ENCODE assay signal across 8 cellular contexts in the genomic region with DNA sequence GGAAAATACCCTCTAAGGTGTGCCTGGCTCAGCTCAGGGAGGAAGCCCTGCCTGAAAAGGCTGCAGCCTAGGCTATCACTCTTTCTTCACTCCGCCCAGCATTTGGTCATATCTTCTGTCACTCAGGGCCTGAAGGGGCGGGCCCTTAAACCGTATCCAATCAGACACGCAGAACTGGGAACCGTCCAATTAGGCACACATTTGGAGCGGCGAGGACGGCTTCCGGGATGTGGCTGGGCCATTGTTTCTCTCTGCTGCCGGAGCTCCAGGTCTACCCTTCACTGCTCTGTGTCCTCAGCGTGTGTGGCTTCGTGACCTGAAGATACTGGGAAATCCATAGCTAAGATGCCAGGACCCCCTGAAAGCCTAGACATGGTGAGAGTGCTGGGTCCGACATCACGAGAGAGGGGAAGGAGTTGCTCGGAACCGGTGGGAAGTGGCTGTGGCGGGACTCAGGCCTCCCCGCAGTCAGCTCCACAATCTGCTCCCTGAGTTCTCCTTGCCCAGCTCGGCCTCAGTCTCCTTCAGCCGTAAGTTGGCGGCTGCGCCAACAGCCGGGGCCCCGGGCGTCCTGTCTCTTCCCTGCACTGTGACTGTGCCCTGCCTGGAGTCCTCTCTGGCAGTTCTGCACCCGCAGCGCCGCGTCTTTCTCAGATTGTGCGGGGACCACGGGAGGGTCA. TPM values are rescaled to one million over a fixed set of nuclear protein-coding genes. Genes with fewer than 3 reads are reported as not detected.
DNase-seq lines count a peak whose midpoint lies in the region; ATAC-seq and TF ChIP-seq lines count a peak whose summit lies in the region.

A gene (plus strand): TSS at position 241 of the 680 bp plus-strand sequence. CDS start 105 bp downstream, at position 346.

- H3K9me3 ChIP-seq in HUES64 (ENCODE audit: insufficient read depth, low read depth, low read length) = no peaks in the 10 kb centered on the region; the same call in 1 of the 2 replicates
- peaks cover 26% of the 10 kb centered on the region for H3K9me3 ChIP-seq in PC-9 (ENCODE audit: insufficient read depth, low read depth)
- H3K9me3 ChIP-seq in mucosa of stomach (ENCODE audit: control insufficient read depth, low read length) = no peaks in the 10 kb centered on the region

- H3K36me3 ChIP-seq in HUES64 (ENCODE audit: insufficient read depth, low read length) = peaks cover 30% of the 10 kb centered on the region
- peaks cover 26% of the 10 kb centered on the region for H3K36me3 ChIP-seq in PC-9 (ENCODE audit: low read depth)
- no peaks in the 10 kb centered on the region for H3K36me3 ChIP-seq in mucosa of stomach (ENCODE audit: control insufficient read depth, insufficient read depth, low read length)

- ATAC-seq in GM21515 (IDR thresholded peaks at IDR 0.05; ENCODE audit: unreplicated experiment) (peak; percentile 100), esophagus mucosa (peak; percentile 100)
- ATAC-seq in activated T-cell treated with anti-CD3 and anti-CD28 coated beads, Interleukin-2, amount 50 U/mL, for 4 hours = peak; percentile 100

- H3K4me2 ChIP-seq in PC-9 = peak within 1 kb of the TSS; percentile 88

- intact Hi-C loops in PC-9 (cut with micrococcal nuclease; ENCODE audit: unreplicated experiment) = loop anchor here (2.0 kb wide), 2 partner anchors 38 to 68 kb away; a partner anchor contains a TSS

- peaks cover 18% of the 10 kb centered on the region for H3K79me2 ChIP-seq in PC-9 (ENCODE audit: low read depth)

- CTCF ChIA-PET in PC-9 (lab: Charles Lee) = interaction anchor here (0.8 kb wide), 1 partner anchor 68 kb away, joined by 3 read pairs; a partner anchor contains a TSS

- H3K27ac ChIP-seq in HUES64 (ENCODE audit: low read depth, low read length) = peak within 1 kb of the TSS; percentile 29
- H3K27ac ChIP-seq in PC-9 = no peak within 1 kb of the TSS

- no peaks in the 10 kb centered on the region for H4K20me1 ChIP-seq in PC-9 (ENCODE audit: insufficient read depth)

- DNase-seq in DMS 273 (lab: John Stamatoyannopoulos, UW; ENCODE audit: unreplicated experiment) = peak; percentile 98
- peak; percentile 92 to 93 for DNase-seq in PC-9
- peak; percentile 83 for DNase-seq in activated T-cell treated with anti-CD3 and anti-CD28 coated beads, Interleukin-2, amount 50 U/mL, for 4 hours
- DNase-seq in stimulated activated CD8-positive, alpha-beta memory T cell treated with anti-CD3 and anti-CD28 coated beads, Interleukin-4, amount 100 ng/mL, for 48 hours = peak; percentile 90

- 2% methylated on average over 31 of the region's 31 CpGs for WGBS in HUES64

- no peaks in the 10 kb centered on the region for H3K9me2 ChIP-seq in PC-9 (ENCODE audit: insufficient read depth)

- peak within 1 kb of the TSS; percentile 92 for H3K4me3 Mint-ChIP-seq in activated T-cell treated with anti-CD3 and anti-CD28 coated beads, Interleukin-2, amount 50 U/mL, for 4 hours

- H3K9me3 Mint-ChIP-seq in activated T-cell treated with anti-CD3 and anti-CD28 coated beads, Interleukin-2, amount 50 U/mL, for 4 hours = peaks cover 13% of the 10 kb centered on the region

- 0 out of 2 replicates have a peak, but pooled peaks cover 5% of the 10 kb centered on the region for H3F3A ChIP-seq in PC-9 (ENCODE audit: insufficient read depth, low read depth)

- TF ChIP-seq CTCF in PC-9 (conservative IDR thresholded peaks at IDR 0.05) = no peak

- peaks cover 25% of the 10 kb centered on the region for H3K4me1 Mint-ChIP-seq in activated T-cell treated with anti-CD3 and anti-CD28 coated beads, Interleukin-2, amount 50 U/mL, for 4 hours (ENCODE audit: low read depth)

- peak within 1 kb of the TSS; percentile 98 for H2AFZ ChIP-seq in PC-9

- TSS peak; percentile 58 for BruUV-seq in PC-9 (replicated peaks; lab: Mats Ljungman, UMichigan)

- H3K4me3 ChIP-seq in HUES64 (ENCODE audit: low read length) (peak within 1 kb of the TSS; percentile 82), PC-9 (peak within 1 kb of the TSS; percentile 91), mucosa of stomach (ENCODE audit: low read length) (peak within 1 kb of the TSS; percentile 98)

- H3K4me1 ChIP-seq in HUES64 (ENCODE audit: insufficient read depth, low read length) (peaks cover 4% of the 10 kb centered on the region; the same call in 1 of the 2 replicates), PC-9 (replicated peaks; ENCODE audit: insufficient read depth) (peaks cover 10% of the 10 kb centered on the region; the same call in 1 of the 2 replicates), mucosa of stomach (ENCODE audit: control insufficient read depth, insufficient read depth, low read length) (no peaks in the 10 kb centered on the region)

- H3K27me3 Mint-ChIP-seq in activated T-cell treated with anti-CD3 and anti-CD28 coated beads, Interleukin-2, amount 50 U/mL, for 4 hours (ENCODE audit: low read depth) = no peaks in the 10 kb centered on the region

- no peaks in the 10 kb centered on the region for H3K27me3 ChIP-seq in HUES64 (ENCODE audit: insufficient read depth, low read length)
- no peaks in the 10 kb centered on the region for H3K27me3 ChIP-seq in PC-9 (ENCODE audit: insufficient read depth, low read depth)
- H3K27me3 ChIP-seq in mucosa of stomach (ENCODE audit: control insufficient read depth, insufficient read depth, low read length) = no peaks in the 10 kb centered on the region

- POLR2A ChIA-PET in PC-9 (lab: Charles Lee; ENCODE audit: unreplicated experiment) = interaction anchor here (0.6 kb wide), 3 partner anchors 10 to 247 kb away, joined by 3 to 10 read pairs (median 7); no protein-coding TSS in a partner anchor

- H3K36me3 Mint-ChIP-seq in activated T-cell treated with anti-CD3 and anti-CD28 coated beads, Interleukin-2, amount 50 U/mL, for 4 hours (ENCODE audit: insufficient read depth) = peaks cover 14% of the 10 kb centered on the region

- H3K9ac ChIP-seq in HUES64 (ENCODE audit: low read depth, low read length) (peak within 1 kb of the TSS; percentile 88), mucosa of stomach (ENCODE audit: low read length) (peak within 1 kb of the TSS; percentile 94)

RNA-seq across cellular contexts. Expression of the gene that starts here (rescaled TPM):
- 11.0 TPM for polyA plus RNA-seq in HUES64 (2013, experiment 1 of 2)
- 11.2 TPM for polyA plus RNA-seq in HUES64 (2013, experiment 2 of 2)
- total RNA-seq in PC-9 (2021) (14.5 and 16.6 TPM in 2 replicates), esophagus mucosa (5.5 TPM)
- total RNA-seq in activated T-cell treated with anti-CD3 and anti-CD28 coated beads, Interleukin-2, amount 50 U/mL, for 4 hours = 10 to 100 TPM in 1 of 3 donors, 1 to 10 TPM in 2; 9.7 to 11.3 (median 10.0) TPM
